ENCODE assay signal across 1 cellular context in the genomic region with DNA sequence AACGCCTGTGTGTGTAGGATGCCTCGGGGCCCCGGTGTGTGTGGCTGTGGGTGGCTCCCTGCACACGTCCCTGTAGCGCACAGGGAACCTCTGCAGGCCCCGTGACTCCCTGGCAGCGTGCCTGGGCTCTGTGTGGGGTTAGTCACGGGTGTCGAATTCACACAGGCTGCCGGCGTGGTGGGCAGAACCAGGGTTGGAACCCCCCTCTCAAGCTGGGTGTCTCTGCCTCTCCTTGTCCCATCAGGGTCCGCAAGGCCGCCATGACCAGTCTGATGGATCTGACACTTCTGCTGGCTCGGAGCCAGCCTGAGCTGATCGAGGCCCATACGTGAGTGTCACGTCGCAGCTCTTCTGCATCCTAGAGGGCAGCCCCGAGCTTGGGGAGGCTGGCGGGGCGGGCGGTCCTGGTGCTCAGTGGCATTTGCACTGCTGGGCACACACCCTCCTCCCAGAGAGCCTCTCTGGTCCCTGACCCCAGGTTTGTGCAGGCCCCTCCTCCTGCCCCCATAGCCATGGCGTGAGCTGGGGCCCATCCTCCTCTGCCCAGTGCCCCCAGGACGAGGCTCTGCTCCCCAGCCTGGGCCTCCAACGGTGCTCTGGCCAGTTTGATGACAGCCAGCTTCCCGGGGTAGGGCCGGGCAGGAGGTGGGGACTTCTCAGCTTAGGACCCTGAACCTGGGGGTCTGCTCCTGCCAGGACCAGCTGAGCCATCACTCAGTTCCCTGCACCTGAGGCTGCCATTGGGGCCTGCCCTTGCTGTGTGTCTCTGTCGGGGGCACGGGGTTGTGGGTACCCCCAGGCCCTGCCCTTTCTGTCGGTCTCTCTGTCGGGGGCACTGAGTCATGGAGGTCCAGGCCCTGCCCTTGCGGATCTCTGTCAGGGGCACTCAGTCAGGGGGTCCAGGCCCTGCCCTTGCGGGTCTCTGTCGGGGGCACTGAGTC.
TF ChIP-seq lines count a peak whose summit lies in the region.

No MANE protein-coding gene starts in this region.

TF ChIP-seq in K562, 482 proteins besides CTCF, POLR2A, EP300 and RAD21 (continued from another document):
- TF ChIP-seq, protein P1, sequence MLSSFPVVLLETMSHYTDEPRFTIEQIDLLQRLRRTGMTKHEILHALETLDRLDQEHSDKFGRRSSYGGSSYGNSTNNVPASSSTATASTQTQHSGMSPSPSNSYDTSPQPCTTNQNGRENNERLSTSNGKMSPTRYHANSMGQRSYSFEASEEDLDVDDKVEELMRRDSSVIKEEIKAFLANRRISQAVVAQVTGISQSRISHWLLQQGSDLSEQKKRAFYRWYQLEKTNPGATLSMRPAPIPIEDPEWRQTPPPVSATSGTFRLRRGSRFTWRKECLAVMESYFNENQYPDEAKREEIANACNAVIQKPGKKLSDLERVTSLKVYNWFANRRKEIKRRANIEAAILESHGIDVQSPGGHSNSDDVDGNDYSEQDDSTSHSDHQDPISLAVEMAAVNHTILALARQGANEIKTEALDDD (IDR thresholded peaks at IDR 0.05) = no peak
- TF ChIP-seq ZNF764 (CRISPR knock-in tag; IDR thresholded peaks at IDR 0.05; ENCODE audit: low read depth) = no peak
